8 cellular contexts compared by ENCODE assay signal in genomic region chrX:3699841-3700381, GRCh38. TPM values are rescaled to one million over a fixed set of nuclear protein-coding genes. Genes with fewer than 3 reads are reported as not detected.
DNase-seq lines count a peak whose midpoint lies in the region; ATAC-seq and TF ChIP-seq lines count a peak whose summit lies in the region.

No MANE protein-coding gene starts in this region.

- ATAC-seq in GM19328 (IDR thresholded peaks at IDR 0.05; ENCODE audit: unreplicated experiment) (peak; percentile 49), IMR-90 (ENCODE audit: low read depth) (no peak; the same call in 1 of the 2 replicates)

- no peaks in the 10 kb centered on the region for H3K27me3 ChIP-seq in IMR-90 (ENCODE audit: control insufficient read depth, insufficient read depth, low read length)

- H3K4ac ChIP-seq in IMR-90 (ENCODE audit: low read depth, low read length), result no peak overlapping the region

- no peak overlapping the region for H2BK20ac ChIP-seq in IMR-90 (ENCODE audit: low read depth, low read length)

- TF ChIP-seq CTCF in AG09309 (IDR thresholded peaks at IDR 0.05; ENCODE audit: control insufficient read depth, insufficient read depth, low read depth, low read length, missing control alignments) (no peak), IMR-90 (conservative IDR thresholded peaks at IDR 0.05; ENCODE audit: low read depth, low read length) (no peak)

- H3K18ac ChIP-seq in IMR-90 (ENCODE audit: low read depth, low read length), result peak overlapping the region; percentile 27; the same call in 1 of the 2 replicates

- dilution Hi-C loops in IMR-90 (cut with HindIII; ENCODE audit: low sequenced_read_pairs, unreplicated experiment), result no loop called here

- peaks cover 3% of the 10 kb centered on the region; the same call in 1 of the 2 replicates for H3K4me1 ChIP-seq in IMR-90 (ENCODE audit: control insufficient read depth, insufficient read depth, low read length)

- in situ Hi-C loops in IMR-90 (cut with MboI; ENCODE audit: low sequenced_read_pairs), result no loop called here

- no peak overlapping the region for H2AK5ac ChIP-seq in IMR-90 (ENCODE audit: low read depth, low read length)

- no peak overlapping the region for H4K91ac ChIP-seq in IMR-90 (ENCODE audit: insufficient read depth, low read depth, low read length)

- no peak overlapping the region for H3K56ac ChIP-seq in IMR-90 (ENCODE audit: extremely low read depth, insufficient read depth, low read length)

- intact Hi-C loops in IMR-90 (cut with micrococcal nuclease), result no loop called here

- H3K4me3 ChIP-seq in AG09309 (ENCODE audit: control insufficient read depth, low read depth, low read length) (peak overlapping the region; percentile 30), IMR-90 (ENCODE audit: insufficient read depth, low read depth, low read length) (peak overlapping the region; percentile 43; the same call in 1 of the 2 replicates)

- H4K20me1 ChIP-seq in IMR-90 (ENCODE audit: insufficient read depth, low read length), result 0 out of 2 replicates have a peak, but pooled peaks cover 2% of the 10 kb centered on the region

- DNase-seq in AG09309 (ENCODE audit: low read depth), result no peak
- no peak for DNase-seq in IMR-90
- peak; percentile 23 for DNase-seq in central memory CD4-positive, alpha-beta T cell
- peak; percentile 22 for DNase-seq in renal cortical epithelial cell (ENCODE audit: low read depth)
- DNase-seq in cerebellar cortex (ENCODE audit: low spot score), result no peak
- no peak for DNase-seq in NCI-H2196 treated with DMSO at 0.1 percent for 48 hours (lab: John Stamatoyannopoulos, UW; ENCODE audit: unreplicated experiment)
- DNase-seq in putamen (ENCODE audit: low spot score), result no peak

- H4K5ac ChIP-seq in IMR-90 (ENCODE audit: low read depth, low read length), result peak overlapping the region; percentile 63; the same call in 1 of the 2 replicates

- no peak overlapping the region for H2AFZ ChIP-seq in IMR-90 (replicated peaks; ENCODE audit: low read length, poor library complexity)

- H3K9me1 ChIP-seq in IMR-90 (ENCODE audit: insufficient read depth, low read length), result no peaks in the 10 kb centered on the region

- no peak overlapping the region for H2BK120ac ChIP-seq in IMR-90 (ENCODE audit: low read depth, low read length)

- POLR2A ChIA-PET in IMR-90 (lab: Charles Lee; ENCODE audit: unreplicated experiment), result no interaction called here

- 33% methylated on average over 1 of the region's 9 CpGs; no CpG with 5 or more reads in 1 of the 2 experiments for WGBS in IMR-90 (ENCODE audit: extremely low coverage in 2 of 2, insufficient read length in 1 of 2), 2 experiments

- peak overlapping the region; percentile 22; the same call in 1 of the 2 replicates for H3K27ac ChIP-seq in IMR-90 (ENCODE audit: insufficient read depth, low read length)

- peak overlapping the region; percentile 79 for H3K4me2 ChIP-seq in IMR-90 (ENCODE audit: low read depth, low read length)

- peaks cover 0 to 15% of the 10 kb centered on the region in 2 experiments; a peak in 1 of 4 replicates for H3K79me1 ChIP-seq in IMR-90 (ENCODE audit: low read depth in 1 of 2, low read length in 2 of 2)

- H2BK15ac ChIP-seq in IMR-90 (ENCODE audit: low read depth, low read length), result no peak overlapping the region

- TF ChIP-seq RAD21 in IMR-90 (IDR thresholded peaks at IDR 0.05; ENCODE audit: low read length), result no peak

- H2BK5ac ChIP-seq in IMR-90 (ENCODE audit: low read depth, low read length, poor library complexity, severe bottlenecking), result peak overlapping the region; percentile 53

- CTCF ChIA-PET in IMR-90 (lab: Yijun Ruan, JAX), result no interaction called here

- no peaks in the 10 kb centered on the region for H3K36me3 ChIP-seq in IMR-90 (ENCODE audit: control insufficient read depth, insufficient read depth, low read length)

- no peak overlapping the region for H4K8ac ChIP-seq in IMR-90 (ENCODE audit: low read depth in 2 of 2, low read length in 2 of 2)

- no peak overlapping the region for H3K23ac ChIP-seq in IMR-90 (ENCODE audit: low read depth, low read length)

- no peak overlapping the region for H2AK9ac ChIP-seq in IMR-90 (replicated peaks; ENCODE audit: low read depth, low read length, poor library complexity)

- H3K14ac ChIP-seq in IMR-90 (replicated peaks; ENCODE audit: low read depth, low read length), result no peak overlapping the region

- BruUV-seq in IMR-90 (replicated peaks; lab: Mats Ljungman, UMichigan), result no TSS peak

- H3K9me3 ChIP-seq in IMR-90 (ENCODE audit: control insufficient read depth, insufficient read depth, low read length), result no peaks in the 10 kb centered on the region

- TF ChIP-seq POLR2A in IMR-90 (IDR thresholded peaks at IDR 0.05; ENCODE audit: low read depth, low read length), result no peak

- no peak overlapping the region for H3K9ac ChIP-seq in IMR-90 (ENCODE audit: low read depth, low read length)

TF ChIP-seq in IMR-90, 13 proteins besides CTCF, POLR2A, EP300 and RAD21:
- TF ChIP-seq RFX5 (IDR thresholded peaks at IDR 0.05; ENCODE audit: low read depth, low read length) (no peak), CEBPB (IDR thresholded peaks at IDR 0.05; ENCODE audit: low read depth, low read length) (no peak), MAFK (IDR thresholded peaks at IDR 0.05; ENCODE audit: low read depth, low read length) (no peak), FOS (IDR thresholded peaks at IDR 0.05; ENCODE audit: low read depth, low read length) (no peak), BHLHE40 (IDR thresholded peaks at IDR 0.05; ENCODE audit: low read depth, low read length) (no peak), SMC3 (IDR thresholded peaks at IDR 0.05; ENCODE audit: low read depth, low read length) (no peak), RCOR1 (IDR thresholded peaks at IDR 0.05; ENCODE audit: insufficient replicate concordance, low read length) (no peak), MXI1 (IDR thresholded peaks at IDR 0.05; ENCODE audit: borderline replicate concordance, low read depth, low read length) (no peak), NFE2L2 (IDR thresholded peaks at IDR 0.05; ENCODE audit: low read depth, low read length) (no peak), MAZ (IDR thresholded peaks at IDR 0.05; ENCODE audit: borderline replicate concordance, low read depth, low read length) (no peak), CHD1 (IDR thresholded peaks at IDR 0.05; ENCODE audit: low read depth, low read length) (no peak)
- TF ChIP-seq, protein P1, sequence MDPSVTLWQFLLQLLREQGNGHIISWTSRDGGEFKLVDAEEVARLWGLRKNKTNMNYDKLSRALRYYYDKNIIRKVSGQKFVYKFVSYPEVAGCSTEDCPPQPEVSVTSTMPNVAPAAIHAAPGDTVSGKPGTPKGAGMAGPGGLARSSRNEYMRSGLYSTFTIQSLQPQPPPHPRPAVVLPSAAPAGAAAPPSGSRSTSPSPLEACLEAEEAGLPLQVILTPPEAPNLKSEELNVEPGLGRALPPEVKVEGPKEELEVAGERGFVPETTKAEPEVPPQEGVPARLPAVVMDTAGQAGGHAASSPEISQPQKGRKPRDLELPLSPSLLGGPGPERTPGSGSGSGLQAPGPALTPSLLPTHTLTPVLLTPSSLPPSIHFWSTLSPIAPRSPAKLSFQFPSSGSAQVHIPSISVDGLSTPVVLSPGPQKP (IDR thresholded peaks at IDR 0.05; ENCODE audit: borderline replicate concordance, low read depth, low read length), result no peak
- TF ChIP-seq, protein P2, sequence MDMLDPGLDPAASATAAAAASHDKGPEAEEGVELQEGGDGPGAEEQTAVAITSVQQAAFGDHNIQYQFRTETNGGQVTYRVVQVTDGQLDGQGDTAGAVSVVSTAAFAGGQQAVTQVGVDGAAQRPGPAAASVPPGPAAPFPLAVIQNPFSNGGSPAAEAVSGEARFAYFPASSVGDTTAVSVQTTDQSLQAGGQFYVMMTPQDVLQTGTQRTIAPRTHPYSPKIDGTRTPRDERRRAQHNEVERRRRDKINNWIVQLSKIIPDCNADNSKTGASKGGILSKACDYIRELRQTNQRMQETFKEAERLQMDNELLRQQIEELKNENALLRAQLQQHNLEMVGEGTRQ (IDR thresholded peaks at IDR 0.05; ENCODE audit: low read depth, low read length), result no peak

RNA-seq across cellular contexts. Expression of gene PRKX, which starts 13.5 kb away (rescaled TPM):
- total RNA-seq in IMR-90 (2012; rRNA removed) (13.1 and 14.9 TPM in 2 replicates), renal cortical epithelial cell (33.9 and 57.5 TPM in 2 replicates)
- polyA plus RNA-seq in IMR-90 (2012; rRNA removed), result 5.8 and 7.2 TPM in 2 replicates
- 2.9 and 4.5 TPM in 2 replicates for polyA plus RNA-seq in IMR-90 (2012; cell fraction: cytosol; rRNA removed)
- 3.4 and 8.9 TPM in 2 replicates for polyA plus RNA-seq in IMR-90 (2012; cell fraction: nucleus; rRNA removed; ENCODE audit: low replicate concordance)

Comparison
In these comparisons a context has a peak if more than half of its experiments do, and no peak if none do; other contexts are left out.
1. DNase-seq: peak in central memory CD4-positive, alpha-beta T cell (single experiment) and renal cortical epithelial cell (single experiment); none in AG09309 (single experiment), IMR-90 (single experiment), cerebellar cortex (single experiment), NCI-H2196 treated with DMSO at 0.1 percent for 48 hours (single experiment) and putamen (single experiment).